In genomic region chr2:218585541-218585940, GRCh38 we compare ENCODE assay signal across 31 cellular contexts. TPM values are rescaled to one million over a fixed set of nuclear protein-coding genes. Genes with fewer than 3 reads are reported as not detected.
DNase-seq lines count a peak whose midpoint lies in the region; TF ChIP-seq lines count a peak whose summit lies in the region.
"Had no signal": no experiment of that assay in that cellular context is flagged by ENCODE, and none has a peak within 500 bp of the region (broad histone marks: within the 10 kb centered on the region; RNA-seq: fewer than 3 reads in every experiment).

No MANE protein-coding gene starts in this region.

- TF ChIP-seq POLR2A in thyroid gland (IDR thresholded peaks at IDR 0.05): no peak

- DNase-seq in OCI-LY7 (ENCODE audit: low spot score): no peak
- DNase-seq in thyroid gland: peak; percentile 57 to 66
- no peak for DNase-seq in activated naive CD4-positive, alpha-beta T cell treated with anti-CD3 and anti-CD28 coated beads, Interleukin-2, amount 10 ng/mL, durations not matched to agents 7 days and 5 days
- no peak for DNase-seq in mammary epithelial cell
- DNase-seq: 8988T; ACHN; AML-193; BE2C; C1 segment of cervical spinal cord; Caco-2; Calu3; CD4-positive, alpha-beta memory T cell; CD4-positive, alpha-beta T cell; CD4-positive, CD25-positive, alpha-beta regulatory T cell; CD8-positive, alpha-beta memory T cell; CD8-positive, alpha-beta T cell; COR-L47; DMS 273 treated with DMSO at 0.1 percent for 48 hours; DMS153; DMS53; DMS79; DMS79 treated with DMSO at 0.1 percent for 48 hours; DND-41; EL had no signal

- H3K4me1 ChIP-seq in OCI-LY7 (ENCODE audit: insufficient read depth, low read length, poor library complexity, severe bottlenecking): peaks cover 22% of the 10 kb centered on the region
- H3K4me1 ChIP-seq in thyroid gland: peaks cover 15 to 16% of the 10 kb centered on the region in 2 donors
- peaks cover 9% of the 10 kb centered on the region for H3K4me1 ChIP-seq in mammary epithelial cell (ENCODE audit: insufficient read depth, low read length)
- H3K4me1 ChIP-seq: BE2C, Caco-2 had no signal

- intact Hi-C loops in OCI-LY7 (cut with micrococcal nuclease; ENCODE audit: unreplicated experiment) (no loop called here), thyroid gland (cut with DNase I) (no loop called here), mammary epithelial cell (cut with micrococcal nuclease) (no loop called here)

- no peak overlapping the region for H3K4me3 Mint-ChIP-seq in activated naive CD4-positive, alpha-beta T cell treated with anti-CD3 and anti-CD28 coated beads, Interleukin-2, amount 10 ng/mL, durations not matched to agents 7 days and 5 days
- H3K4me3 Mint-ChIP-seq: B cell; CD14-positive monocyte; CD4-positive, alpha-beta memory T cell; CD4-positive, alpha-beta T cell; CD8-positive, alpha-beta memory T cell; CD8-positive, alpha-beta T cell had no signal

- dilution Hi-C loops in mammary epithelial cell (cut with HindIII; ENCODE audit: low sequenced_read_pairs): loop anchor here (5.0 kb wide), 1 partner anchor 72 kb away; the partner anchor contains the start of genes BCS1L and ZNF142

- peaks cover 11% of the 10 kb centered on the region for H3K4me1 Mint-ChIP-seq in activated naive CD4-positive, alpha-beta T cell treated with anti-CD3 and anti-CD28 coated beads, Interleukin-2, amount 10 ng/mL, durations not matched to agents 7 days and 5 days
- H3K4me1 Mint-ChIP-seq: CD14-positive monocyte had no signal

- H3K36me3 ChIP-seq in OCI-LY7 (ENCODE audit: insufficient read depth, low read length) (peaks cover 99% of the 10 kb centered on the region), thyroid gland (peaks cover 0 to 16% of the 10 kb centered on the region in 2 donors), mammary epithelial cell (ENCODE audit: insufficient read depth, low read length) (peaks cover 38% of the 10 kb centered on the region)

- TF ChIP-seq CTCF in OCI-LY7 (conservative IDR thresholded peaks at IDR 0.05; ENCODE audit: low read length) (no peak), thyroid gland (IDR thresholded peaks at IDR 0.05) (no peak), mammary epithelial cell (conservative IDR thresholded peaks at IDR 0.05 in 1 of 2, IDR thresholded peaks at IDR 0.05 in 1 of 2; ENCODE audit: extremely low read depth in 1 of 2, insufficient read depth in 1 of 2, low read depth in 1 of 2, low read length in 2 of 2) (no peak)

- no peaks in the 10 kb centered on the region for H3K9me3 ChIP-seq in OCI-LY7 (ENCODE audit: low read length)
- H3K9me3 ChIP-seq in thyroid gland: no peaks in the 10 kb centered on the region
- no peaks in the 10 kb centered on the region for H3K9me3 ChIP-seq in mammary epithelial cell (replicated peaks; ENCODE audit: insufficient read depth, low read length)
- H3K9me3 ChIP-seq: A549; BE2C; BLaER1; BLaER1 treated with 17β-estradiol and CSF1 and Interleukin-3, amounts not matched to agents 10 nM and 100 nM; Caco-2 had no signal

- no peak overlapping the region for H2AFZ ChIP-seq in OCI-LY7 (ENCODE audit: low read length)
- H2AFZ ChIP-seq in mammary epithelial cell (ENCODE audit: low read depth, low read length): no peak overlapping the region

- CTCF ChIA-PET in OCI-LY7 (lab: Charles Lee; ENCODE audit: unreplicated experiment): no interaction called here
- CTCF ChIA-PET in activated naive CD4-positive, alpha-beta T cell treated with anti-CD3 and anti-CD28 coated beads, Interleukin-2, amount 10 ng/mL, durations not matched to agents 7 days and 5 days (lab: Charles Lee): no interaction called here
- CTCF ChIA-PET in mammary epithelial cell (lab: Charles Lee; ENCODE audit: low non-redundant PET): no interaction called here

- peaks cover 28% of the 10 kb centered on the region; the same call in 1 of the 2 replicates for H3K79me2 ChIP-seq in OCI-LY7 (ENCODE audit: insufficient read depth, low read depth, low read length)
- H3K79me2 ChIP-seq in mammary epithelial cell (ENCODE audit: insufficient read depth, low read length): peaks cover 10% of the 10 kb centered on the region

- H3K27me3 ChIP-seq in thyroid gland (no peaks in the 10 kb centered on the region), mammary epithelial cell (ENCODE audit: insufficient read depth, low read length) (no peaks in the 10 kb centered on the region)
- H3K27me3 ChIP-seq: BE2C; BLaER1; BLaER1 treated with 17β-estradiol and CSF1 and Interleukin-3, amounts not matched to agents 10 nM and 100 nM had no signal

- H3K9ac ChIP-seq in mammary epithelial cell (ENCODE audit: insufficient read depth, low read length): no peak overlapping the region
- H3K9ac ChIP-seq: BLaER1; BLaER1 treated with 17β-estradiol and CSF1 and Interleukin-3, amounts not matched to agents 10 nM and 100 nM had no signal

- H3K4me3 ChIP-seq in OCI-LY7 (ENCODE audit: low read depth, low read length, poor library complexity, severe bottlenecking) (no peak overlapping the region), thyroid gland (replicated peaks in 1 of 3) (no peak overlapping the region), mammary epithelial cell (replicated peaks in 1 of 3; ENCODE audit: insufficient read depth in 1 of 3, low read depth in 2 of 3, low read length in 3 of 3) (no peak overlapping the region)
- H3K4me3 ChIP-seq: A549; BLaER1; BLaER1 treated with 17β-estradiol and CSF1 and Interleukin-3, amounts not matched to agents 10 nM and 100 nM had no signal

- H3K27ac ChIP-seq in OCI-LY7 (ENCODE audit: low read depth, low read length, poor library complexity, severe bottlenecking) (peak overlapping the region; percentile 66), thyroid gland (peak overlapping the region; percentile 10 to 42 (median 41)), mammary epithelial cell (ENCODE audit: insufficient read depth, low read depth, low read length) (no peak overlapping the region)
- H3K27ac ChIP-seq: 22Rv1; A549; BLaER1; BLaER1 treated with 17β-estradiol and CSF1 and Interleukin-3, amounts not matched to agents 10 nM and 100 nM; C4-2B had no signal

- no peak overlapping the region for H3K27ac Mint-ChIP-seq in activated naive CD4-positive, alpha-beta T cell treated with anti-CD3 and anti-CD28 coated beads, Interleukin-2, amount 10 ng/mL, durations not matched to agents 7 days and 5 days
- H3K27ac Mint-ChIP-seq: B cell; CD4-positive, alpha-beta memory T cell; CD4-positive, alpha-beta T cell; CD8-positive, alpha-beta T cell had no signal

- H4K20me1 ChIP-seq in OCI-LY7 (ENCODE audit: insufficient read depth, low read length): no peaks in the 10 kb centered on the region
- no peaks in the 10 kb centered on the region for H4K20me1 ChIP-seq in mammary epithelial cell (ENCODE audit: insufficient read depth, low read length)

- H3K4me2 ChIP-seq in OCI-LY7 (ENCODE audit: low read length) (no peak overlapping the region), mammary epithelial cell (ENCODE audit: insufficient read depth, low read depth, low read length) (no peak overlapping the region)
- H3K4me2 ChIP-seq: A549; BLaER1; BLaER1 treated with 17β-estradiol and CSF1 and Interleukin-3, amounts not matched to agents 10 nM and 100 nM had no signal

- H3K27me3 Mint-ChIP-seq in activated naive CD4-positive, alpha-beta T cell treated with anti-CD3 and anti-CD28 coated beads, Interleukin-2, amount 10 ng/mL, durations not matched to agents 7 days and 5 days: no peaks in the 10 kb centered on the region
- H3K27me3 Mint-ChIP-seq: B cell; CD4-positive, alpha-beta memory T cell; CD4-positive, alpha-beta T cell; CD4-positive, CD25-positive, alpha-beta regulatory T cell had no signal

- H3K9me3 Mint-ChIP-seq in activated naive CD4-positive, alpha-beta T cell treated with anti-CD3 and anti-CD28 coated beads, Interleukin-2, amount 10 ng/mL, durations not matched to agents 7 days and 5 days: no peaks in the 10 kb centered on the region
- H3K9me3 Mint-ChIP-seq: CD14-positive monocyte; CD4-positive, alpha-beta T cell; CD4-positive, CD25-positive, alpha-beta regulatory T cell; CD8-positive, alpha-beta memory T cell; CD8-positive, alpha-beta T cell had no signal

- POLR2A ChIA-PET in OCI-LY7 (lab: Charles Lee): interaction anchor here (0.7 kb wide), 1 partner anchor 16 kb away, joined by 3 read pairs; no protein-coding TSS in a partner anchor

- in situ Hi-C loops in mammary epithelial cell (cut with MboI; ENCODE audit: low sequenced_read_pairs in 2 of 2): no loop called here

- H3K36me3 Mint-ChIP-seq in activated naive CD4-positive, alpha-beta T cell treated with anti-CD3 and anti-CD28 coated beads, Interleukin-2, amount 10 ng/mL, durations not matched to agents 7 days and 5 days: peaks cover 55% of the 10 kb centered on the region

- WGBS in thyroid gland, 2 donors: 96 to 100% methylated on average over 1 of the region's 1 CpG
- 100% methylated on average over 1 of the region's 1 CpG for WGBS in mammary epithelial cell (ENCODE audit: low coverage, missing lambda C conversion rate)

- no peaks in the 10 kb centered on the region for H3K9me2 ChIP-seq in OCI-LY7 (ENCODE audit: insufficient read depth, low read length)

- BruUV-seq in OCI-LY7 (replicated peaks; lab: Mats Ljungman, UMichigan) (no TSS peak), mammary epithelial cell (replicated peaks; lab: Mats Ljungman, UMichigan) (no TSS peak)

RNA-seq across cellular contexts. Expression of gene CNOT9, which starts 16.9 kb away (rescaled TPM):
- total RNA-seq in OCI-LY7 (2014; rRNA removed; shearing (Covaris generic)): 67.8 and 71.6 TPM in 2 replicates
- total RNA-seq in OCI-LY7 (2022) (92.2 and 94.2 TPM in 2 replicates), thyroid gland (10 to 100 TPM; 34.7 to 48.5 (median 38.5) TPM), mammary epithelial cell (10 to 100 TPM; 39.8 to 53.3 TPM)
- 46.5 TPM for polyA plus RNA-seq in mammary epithelial cell
- 82.1 TPM for polyA minus RNA-seq in mammary epithelial cell

RNA-seq across cellular contexts. Expression of gene USP37, which starts 17.4 kb away (rescaled TPM):
- 23.3 and 31.4 TPM in 2 replicates for total RNA-seq in OCI-LY7 (2014; rRNA removed; shearing (Covaris generic))
- 32.4 and 33.0 TPM in 2 replicates for total RNA-seq in OCI-LY7 (2022)
- 10 to 100 TPM; 10.6 to 22.4 (median 15.8) TPM for total RNA-seq in thyroid gland
- 10 to 100 TPM; 10.7 to 14.6 TPM for total RNA-seq in mammary epithelial cell
- 3.3 TPM for polyA plus RNA-seq in mammary epithelial cell
- polyA minus RNA-seq in mammary epithelial cell: 13.7 TPM

RNA-seq across cellular contexts. Expression of gene PLCD4, which starts 22.2 kb away (rescaled TPM):
- total RNA-seq in OCI-LY7 (2014; rRNA removed; shearing (Covaris generic)): 0.25 and 1.2 TPM in 2 replicates
- total RNA-seq in OCI-LY7 (2022): 0.48 TPM in 1 of 2 replicates, not detected in the other
- 1 to 10 TPM in 3 of 4 donors, under 1 TPM in 1; 0.89 to 3.1 (median 1.9) TPM for total RNA-seq in thyroid gland
- 1 to 10 TPM; 1.8 to 5.4 TPM for total RNA-seq in mammary epithelial cell
- polyA plus RNA-seq in mammary epithelial cell: 2.8 TPM
- 20.9 TPM for polyA minus RNA-seq in mammary epithelial cell

Comparison
In these comparisons a context has a peak if more than half of its experiments do, and no peak if none do; other contexts are left out.
1. DNase-seq: peak in thyroid gland (2 of 2); none in OCI-LY7 (single experiment), activated naive CD4-positive, alpha-beta T cell treated with anti-CD3 and anti-CD28 coated beads, Interleukin-2, amount 10 ng/mL, durations not matched to agents 7 days and 5 days (single experiment) and mammary epithelial cell (single experiment).